10 cellular contexts compared by ENCODE assay signal in genomic region chr12:88878295-88878694, GRCh38.
"Had no signal": no experiment of that assay in that cellular context is flagged by ENCODE, and none has a peak within 500 bp of the region (broad histone marks: within the 10 kb centered on the region; RNA-seq: fewer than 3 reads in every experiment).

No MANE protein-coding gene starts in this region.

- H3K4me1 ChIP-seq: HAP-1 had no signal

- H3K27ac ChIP-seq: GM23248 had no signal

- H3K9ac ChIP-seq: GM23248 had no signal

- H3K4me3 ChIP-seq: GM23248, GM23338, HAP-1 had no signal

- H3K36me3 ChIP-seq: HAP-1 had no signal

- H3K4me3 Mint-ChIP-seq: GM23338, H9, HFFc6 had no signal

- FAIRE-seq: H1, H54 had no signal

- H3K27ac Mint-ChIP-seq: GM23338, H9, HFFc6 had no signal

- H3K4me2 ChIP-seq: GM23338 had no signal

- ATAC-seq: GM23338 had no signal

- H3K9me3 ChIP-seq: HAP-1 had no signal

- H3K9me3 Mint-ChIP-seq: GM23338, H9 had no signal

- DNase-seq: GM23248, GOT3, H7, H9, HCEC 1CT, HFFc6 had no signal

- H2AFZ ChIP-seq: GM23248, GM23338 had no signal
